Comparison of ENCODE assay signal across 8 cellular contexts in the genomic region with DNA sequence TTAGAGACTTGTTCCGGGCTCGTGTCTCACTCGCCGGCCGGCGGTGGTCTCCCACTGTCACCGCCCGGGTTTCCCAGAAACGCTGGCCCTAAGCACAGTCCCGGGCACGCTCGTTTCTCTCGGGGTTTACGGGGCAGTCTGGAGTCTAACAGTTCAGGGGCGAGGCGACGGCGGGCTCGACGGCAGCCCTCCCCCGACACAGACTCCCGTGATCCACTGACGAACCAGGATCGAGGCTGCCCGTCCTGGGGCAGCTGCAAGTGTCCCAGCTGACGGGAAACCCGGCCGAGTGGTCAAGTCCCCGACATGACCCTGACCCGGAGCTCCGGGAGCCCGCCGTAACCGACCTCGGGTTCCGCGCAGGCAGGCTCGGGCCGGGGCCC. TPM values are rescaled to one million over a fixed set of nuclear protein-coding genes. Genes with fewer than 3 reads are reported as not detected.
DNase-seq lines count a peak whose midpoint lies in the region; ATAC-seq and TF ChIP-seq lines count a peak whose summit lies in the region.

No MANE protein-coding gene starts in this region.

- H3K27me3 ChIP-seq in CD4-positive, alpha-beta T cell (ENCODE audit: control insufficient read depth, insufficient read depth, low read length): no peaks in the 10 kb centered on the region
- H3K27me3 ChIP-seq in WERI-Rb-1 (ENCODE audit: insufficient read depth, low read depth, severe bottlenecking): no peaks in the 10 kb centered on the region
- H3K27me3 ChIP-seq in left ventricle myocardium inferior (ENCODE audit: low read depth): no peaks in the 10 kb centered on the region
- no peaks in the 10 kb centered on the region for H3K27me3 ChIP-seq in smooth muscle cell (ENCODE audit: low read depth)

- H3K36me3 ChIP-seq in WERI-Rb-1: peaks cover 31% of the 10 kb centered on the region
- H3K36me3 ChIP-seq in left ventricle myocardium inferior: peaks cover 22% of the 10 kb centered on the region
- no peaks in the 10 kb centered on the region for H3K36me3 ChIP-seq in smooth muscle cell (ENCODE audit: low read depth)

- intact Hi-C loops in CD4-positive, alpha-beta T cell (cut with DNase I, micrococcal nuclease): loop anchor here in 1 of 2 experiments (1.0 to 5.0 kb wide), 3 partner anchors 42 to 124 kb away; a partner anchor contains a TSS
- intact Hi-C loops in left ventricle myocardium inferior (cut with micrococcal nuclease): no loop called here

- peak overlapping the region; percentile 85 for H3K27ac Mint-ChIP-seq in CD4-positive, alpha-beta T cell
- peak overlapping the region; percentile 89 for H3K27ac Mint-ChIP-seq in HFFc6

- H3K27ac ChIP-seq in CD4-positive, alpha-beta T cell (ENCODE audit: low read depth, low read length): peak overlapping the region; percentile 29
- peak overlapping the region; percentile 97 for H3K27ac ChIP-seq in WERI-Rb-1
- peak overlapping the region; percentile 94 for H3K27ac ChIP-seq in left ventricle myocardium inferior (replicated peaks)
- H3K27ac ChIP-seq in smooth muscle cell (ENCODE audit: low read depth): peak overlapping the region; percentile 74

- H3K9ac ChIP-seq in smooth muscle cell (ENCODE audit: low read depth): peak overlapping the region; percentile 97

- H3K4me1 Mint-ChIP-seq in CD4-positive, alpha-beta T cell (ENCODE audit: low read depth): peaks cover 34% of the 10 kb centered on the region
- peaks cover 39% of the 10 kb centered on the region for H3K4me1 Mint-ChIP-seq in HFFc6 (ENCODE audit: low read depth)

- peak overlapping the region; percentile 77 for H3K4me3 ChIP-seq in WERI-Rb-1 (ENCODE audit: low read depth, low read length)
- H3K4me3 ChIP-seq in left ventricle myocardium inferior: peak overlapping the region; percentile 98
- H3K4me3 ChIP-seq in smooth muscle cell: peak overlapping the region; percentile 85

- H3K9me3 Mint-ChIP-seq in CD4-positive, alpha-beta T cell: no peaks in the 10 kb centered on the region
- H3K9me3 Mint-ChIP-seq in HFFc6: no peaks in the 10 kb centered on the region

- CTCF ChIA-PET in CD4-positive, alpha-beta T cell (lab: Charles Lee): interaction anchor here (1.0 to 1.4 kb wide), 2 partner anchors 13 to 151 kb away, joined by 3 read pairs; no protein-coding TSS in a partner anchor

- peaks cover 24% of the 10 kb centered on the region for H3K36me3 Mint-ChIP-seq in CD4-positive, alpha-beta T cell (ENCODE audit: low read depth)
- H3K36me3 Mint-ChIP-seq in HFFc6 (ENCODE audit: low read depth): peaks cover 34% of the 10 kb centered on the region

- WGBS in smooth muscle cell (ENCODE audit: low lambda C conversion rate): 2% methylated on average over 39 of the region's 39 CpGs

- peaks cover 51% of the 10 kb centered on the region for H3K79me2 ChIP-seq in smooth muscle cell (ENCODE audit: low read depth)

- peak overlapping the region; percentile 98 for H3K4me2 ChIP-seq in smooth muscle cell

- no peaks in the 10 kb centered on the region for H3K27me3 Mint-ChIP-seq in CD4-positive, alpha-beta T cell
- peaks cover 4% of the 10 kb centered on the region for H3K27me3 Mint-ChIP-seq in HFFc6 (ENCODE audit: insufficient read depth)

- H3F3A ChIP-seq in smooth muscle cell (ENCODE audit: low read depth): no peaks in the 10 kb centered on the region

- peaks cover 49% of the 10 kb centered on the region for H4K20me1 ChIP-seq in smooth muscle cell (ENCODE audit: low read depth)

- POLR2A ChIA-PET in CD4-positive, alpha-beta T cell (lab: Charles Lee): interaction anchor here (0.8 to 2.1 kb wide), 4 partner anchors 65 to 135 kb away, joined by 3 to 8 read pairs (median 3); a partner anchor contains a TSS

- no peak for DNase-seq in CD4-positive, alpha-beta T cell
- DNase-seq in HFFc6 (no peak), WERI-Rb-1 (no peak), left ventricle myocardium inferior (no peak), smooth muscle cell (lab: John Stamatoyannopoulos, UW; ENCODE audit: unreplicated experiment) (no peak), HuH-7.5 (ENCODE audit: low spot score) (no peak), iPS-NIHi7 (ENCODE audit: extremely low spot score) (no peak), NCI-H2196 treated with DMSO at 0.1 percent for 48 hours (lab: John Stamatoyannopoulos, UW; ENCODE audit: unreplicated experiment) (no peak)

- H3K4me1 ChIP-seq in left ventricle myocardium inferior (peaks cover 57% of the 10 kb centered on the region), smooth muscle cell (ENCODE audit: low read depth) (peaks cover 18% of the 10 kb centered on the region)

- no peak for TF ChIP-seq CTCF in CD4-positive, alpha-beta T cell (IDR thresholded peaks at IDR 0.05)
- TF ChIP-seq CTCF in HFFc6 (IDR thresholded peaks at IDR 0.05) (no peak), WERI-Rb-1 (IDR thresholded peaks at IDR 0.05; ENCODE audit: low read depth, low read length) (no peak), left ventricle myocardium inferior (IDR thresholded peaks at IDR 0.05; ENCODE audit: borderline replicate concordance) (no peak), smooth muscle cell (IDR thresholded peaks at IDR 0.05; ENCODE audit: borderline replicate concordance, insufficient read depth, poor library complexity, severe bottlenecking) (no peak)

- ATAC-seq in CD4-positive, alpha-beta T cell (ENCODE audit: poor library complexity): peak; percentile 4

- peak overlapping the region; percentile 92 for H3K4me3 Mint-ChIP-seq in CD4-positive, alpha-beta T cell
- H3K4me3 Mint-ChIP-seq in HFFc6: peak overlapping the region; percentile 91

- no peaks in the 10 kb centered on the region for H3K9me3 ChIP-seq in CD4-positive, alpha-beta T cell (ENCODE audit: control insufficient read depth, low read length)
- H3K9me3 ChIP-seq in WERI-Rb-1 (ENCODE audit: severe bottlenecking): no peaks in the 10 kb centered on the region
- H3K9me3 ChIP-seq in left ventricle myocardium inferior (replicated peaks): no peaks in the 10 kb centered on the region
- no peaks in the 10 kb centered on the region for H3K9me3 ChIP-seq in smooth muscle cell (replicated peaks; ENCODE audit: low read depth)

- H2AFZ ChIP-seq in smooth muscle cell (ENCODE audit: low read depth): no peak overlapping the region

RNA-seq across cellular contexts. Expression of a gene that starts 0.5 kb away (rescaled TPM):
- 10 to 100 TPM; 41.4 to 41.5 TPM for total RNA-seq in CD4-positive, alpha-beta T cell
- 10 to 100 TPM; 56.2 to 67.9 (median 61.1) TPM for total RNA-seq in HFFc6 (2021; fragmentation: NEBNext Ultra II Directional; extraction: Animal tissue kit (Norgen Biotek cat#: 25700))
- total RNA-seq in left ventricle myocardium inferior (36.9 TPM), smooth muscle cell (20.5 and 30.2 TPM in 2 replicates)
- 72.9 and 84.0 TPM in 2 replicates for polyA plus RNA-seq in smooth muscle cell

RNA-seq across cellular contexts. Expression of a gene that starts 7.1 kb away (rescaled TPM):
- total RNA-seq in CD4-positive, alpha-beta T cell: 10 to 100 TPM; 12.0 to 13.3 TPM
- 1 to 10 TPM; 1.4 to 3.0 (median 2.0) TPM for total RNA-seq in HFFc6 (2021; fragmentation: NEBNext Ultra II Directional; extraction: Animal tissue kit (Norgen Biotek cat#: 25700))
- 3.5 TPM for total RNA-seq in left ventricle myocardium inferior
- 2.0 and 6.7 TPM in 2 replicates for total RNA-seq in smooth muscle cell
- polyA plus RNA-seq in smooth muscle cell: 5.0 and 6.9 TPM in 2 replicates

RNA-seq across cellular contexts. Expression of a gene that starts 26.6 kb away (rescaled TPM):
- 1 to 10 TPM; 3.4 to 4.8 TPM for total RNA-seq in CD4-positive, alpha-beta T cell
- total RNA-seq in HFFc6 (2021; fragmentation: NEBNext Ultra II Directional; extraction: Animal tissue kit (Norgen Biotek cat#: 25700)): 1 to 10 TPM in 3 of 6 experiments, under 1 TPM in 3; 0.31 to 1.7 (median 1.1) TPM
- total RNA-seq in left ventricle myocardium inferior: 0.55 TPM
- 1.8 and 1.9 TPM in 2 replicates for total RNA-seq in smooth muscle cell
- polyA plus RNA-seq in smooth muscle cell: 5.4 and 12.3 TPM in 2 replicates

RNA-seq across cellular contexts. Expression of a gene that starts 34.6 kb away (rescaled TPM):
- total RNA-seq in CD4-positive, alpha-beta T cell: 10 to 100 TPM; 45.3 to 46.4 TPM
- 10 to 100 TPM; 39.4 to 50.8 (median 42.6) TPM for total RNA-seq in HFFc6 (2021; fragmentation: NEBNext Ultra II Directional; extraction: Animal tissue kit (Norgen Biotek cat#: 25700))
- total RNA-seq in left ventricle myocardium inferior (49.7 TPM), smooth muscle cell (29.9 and 33.7 TPM in 2 replicates)
- 63.9 and 72.6 TPM in 2 replicates for polyA plus RNA-seq in smooth muscle cell

RNA-seq across cellular contexts. Expression of a gene that starts 35.3 kb away (rescaled TPM):
- 10 to 100 TPM; 18.1 to 19.2 TPM for total RNA-seq in CD4-positive, alpha-beta T cell
- total RNA-seq in HFFc6 (2021; fragmentation: NEBNext Ultra II Directional; extraction: Animal tissue kit (Norgen Biotek cat#: 25700)): 10 to 100 TPM; 23.5 to 28.7 (median 25.6) TPM
- total RNA-seq in left ventricle myocardium inferior (10.4 TPM), smooth muscle cell (16.7 and 23.6 TPM in 2 replicates)
- 31.4 and 34.1 TPM in 2 replicates for polyA plus RNA-seq in smooth muscle cell

Comparison
In these comparisons a context has a peak if more than half of its experiments do, and no peak if none do; other contexts are left out.
1. H3K27ac ChIP-seq: peak in every context shown above with its lines; median percentile 97 in WERI-Rb-1; 94 in left ventricle myocardium inferior; 74 in smooth muscle cell; 29 in CD4-positive, alpha-beta T cell.